23 cellular contexts compared by ENCODE assay signal in the genomic region with DNA sequence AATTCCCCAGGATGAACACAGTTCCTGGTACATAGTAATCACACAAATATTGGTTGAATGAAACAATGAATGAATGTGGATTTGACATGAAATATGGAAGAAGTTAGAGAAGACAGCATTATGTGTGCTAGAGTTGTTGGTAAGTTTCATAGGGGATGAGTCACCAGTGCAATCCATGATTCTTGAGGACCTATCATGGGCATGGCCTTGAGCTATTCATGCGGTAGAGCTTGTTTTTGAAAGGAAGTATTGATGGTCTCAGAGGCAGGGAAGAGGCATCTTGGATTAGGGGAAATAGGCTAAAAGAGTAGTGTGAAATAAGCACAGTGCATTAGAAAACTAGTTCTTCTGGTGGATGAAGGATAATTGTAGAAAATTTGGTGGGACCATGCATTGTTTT. TPM values are rescaled to one million over a fixed set of nuclear protein-coding genes. Genes with fewer than 3 reads are reported as not detected.
DNase-seq lines count a peak whose midpoint lies in the region; ATAC-seq lines count a peak whose summit lies in the region.
"Had no signal": no experiment of that assay in that cellular context is flagged by ENCODE, and none has a peak within 500 bp of the region (broad histone marks: within the 10 kb centered on the region; RNA-seq: fewer than 3 reads in every experiment).

No MANE protein-coding gene starts in this region.

- H3K4ac ChIP-seq in mesendoderm (ENCODE audit: low read depth, low read length), result no peak overlapping the region

- WGBS in mesendoderm (ENCODE audit: extremely low coverage, insufficient coverage, low lambda C conversion rate), result no CpG with 5 or more reads among the region's 1 CpG

- H2BK120ac ChIP-seq in mesendoderm (ENCODE audit: low read depth, low read length), result no peak overlapping the region

- DNase-seq in COLO829 (ENCODE audit: low spot score) (peak; percentile 8), HT1080 (ENCODE audit: low read depth) (peak; percentile 19), SK-MEL-5 (ENCODE audit: low read depth, low spot score) (peak; percentile 31), foreskin melanocyte (peak; percentile 94), mesendoderm (no peak), NCI-H2029 treated with DMSO at 0.1 percent for 48 hours (lab: John Stamatoyannopoulos, UW) (no peak)
- DNase-seq: 8988T; ACHN; AML-193; BE2C; Calu3; CD4-positive, alpha-beta T cell; CD8-positive, alpha-beta memory T cell; COR-L47; DND-41; HFFc6 had no signal

- no peak overlapping the region for H3K27ac ChIP-seq in mesendoderm (ENCODE audit: low read depth, low read length)
- H3K27ac ChIP-seq: A549; BLaER1 treated with 17β-estradiol and CSF1 and Interleukin-3, amounts not matched to agents 10 nM and 100 nM had no signal

- H3K4me1 ChIP-seq in mesendoderm (ENCODE audit: control insufficient read depth, low read depth, low read length), result no peaks in the 10 kb centered on the region
- H3K4me1 ChIP-seq: A549; BE2C; BLaER1 treated with 17β-estradiol and CSF1 and Interleukin-3, amounts not matched to agents 10 nM and 100 nM; HAP-1 had no signal

- no peak overlapping the region for H2BK5ac ChIP-seq in mesendoderm (ENCODE audit: low read length)

- no peak for ATAC-seq in GM21723 (IDR thresholded peaks at IDR 0.05; ENCODE audit: unreplicated experiment)
- ATAC-seq: A549, GM23338 had no signal

- no peak overlapping the region for H3K18ac ChIP-seq in mesendoderm (ENCODE audit: low read length)

- no peaks in the 10 kb centered on the region for H3K36me3 ChIP-seq in mesendoderm (ENCODE audit: control insufficient read depth, insufficient read depth, low read length)
- H3K36me3 ChIP-seq: BE2C; BLaER1 treated with 17β-estradiol and CSF1 and Interleukin-3, amounts not matched to agents 10 nM and 100 nM; HAP-1 had no signal

- H3K27me3 ChIP-seq in mesendoderm (ENCODE audit: insufficient read depth, low read length, poor library complexity), result no peaks in the 10 kb centered on the region
- H3K27me3 ChIP-seq: BE2C; BLaER1 treated with 17β-estradiol and CSF1 and Interleukin-3, amounts not matched to agents 10 nM and 100 nM had no signal

- no peaks in the 10 kb centered on the region for H3K79me1 ChIP-seq in mesendoderm (ENCODE audit: low read length)

- no peak overlapping the region for H3K9ac ChIP-seq in mesendoderm (ENCODE audit: low read length)
- H3K9ac ChIP-seq: BLaER1 treated with 17β-estradiol and CSF1 and Interleukin-3, amounts not matched to agents 10 nM and 100 nM had no signal

- H4K8ac ChIP-seq in mesendoderm (ENCODE audit: low read depth, low read length), result no peak overlapping the region

- H3K4me2 ChIP-seq in mesendoderm (ENCODE audit: low read length), result no peak overlapping the region
- H3K4me2 ChIP-seq: A549; BLaER1 treated with 17β-estradiol and CSF1 and Interleukin-3, amounts not matched to agents 10 nM and 100 nM; GM23338 had no signal

- no peak overlapping the region for H2AK5ac ChIP-seq in mesendoderm (ENCODE audit: low read length)

- H3K4me3 ChIP-seq in mesendoderm (ENCODE audit: low read length), result no peak overlapping the region
- H3K4me3 ChIP-seq: A549; BLaER1 treated with 17β-estradiol and CSF1 and Interleukin-3, amounts not matched to agents 10 nM and 100 nM; GM23338; HAP-1 had no signal

- in situ Hi-C loops in SK-MEL-5 (cut with HindIII; ENCODE audit: low pct_unique_long_range_greater_than_20kb, low sequenced_read_pairs), result no loop called here

- H4K5ac ChIP-seq in mesendoderm (ENCODE audit: low read length), result no peak overlapping the region

- H3K79me2 ChIP-seq in mesendoderm (ENCODE audit: control insufficient read depth, insufficient read depth, low read length), result no peaks in the 10 kb centered on the region

- H3K56ac ChIP-seq in mesendoderm (ENCODE audit: low read length), result no peak overlapping the region

- H3K23ac ChIP-seq in mesendoderm (ENCODE audit: low read length), result no peak overlapping the region

- H2BK15ac ChIP-seq in mesendoderm (replicated peaks; ENCODE audit: low read depth), result no peak overlapping the region

RNA-seq across cellular contexts. Expression of a gene that starts 22.1 kb away (rescaled TPM):
- total RNA-seq in HT1080 (2014; rRNA removed; shearing (Covaris generic)), result not detected in 2 replicates
- not detected in 2 replicates for polyA plus RNA-seq in HT1080 (2015; cell fraction: cytosol; rRNA removed)
- not detected in 2 replicates for polyA plus RNA-seq in HT1080 (2015; cell fraction: nucleus; rRNA removed)
- not detected in 2 replicates for total RNA-seq in SK-MEL-5 (2014; rRNA removed; shearing (Covaris generic))
- polyA plus RNA-seq in SK-MEL-5 (2015; cell fraction: cytosol; rRNA removed), result not detected in 2 replicates
- polyA plus RNA-seq in SK-MEL-5 (2015; cell fraction: nucleus; rRNA removed), result not detected in 2 replicates
- not detected for polyA plus RNA-seq in mesendoderm (2013, experiment 1 of 2)
- not detected for polyA plus RNA-seq in mesendoderm (2013, experiment 2 of 2)
- total RNA-seq: Calu3; CD4-positive, alpha-beta T cell; CD8-positive, alpha-beta memory T cell; GM23338; H4; HFFc6 had no signal
- polyA plus RNA-seq: A549; CD14-positive monocyte; CD8-positive, alpha-beta memory T cell; GM23338 had no signal

Comparison
In these comparisons a context has a peak if more than half of its experiments do, and no peak if none do; other contexts are left out.
1. DNase-seq: peak in COLO829 (single experiment), HT1080 (single experiment), SK-MEL-5 (single experiment) and foreskin melanocyte (single experiment); none in mesendoderm (single experiment) and NCI-H2029 treated with DMSO at 0.1 percent for 48 hours (single experiment).